In the genomic region with DNA sequence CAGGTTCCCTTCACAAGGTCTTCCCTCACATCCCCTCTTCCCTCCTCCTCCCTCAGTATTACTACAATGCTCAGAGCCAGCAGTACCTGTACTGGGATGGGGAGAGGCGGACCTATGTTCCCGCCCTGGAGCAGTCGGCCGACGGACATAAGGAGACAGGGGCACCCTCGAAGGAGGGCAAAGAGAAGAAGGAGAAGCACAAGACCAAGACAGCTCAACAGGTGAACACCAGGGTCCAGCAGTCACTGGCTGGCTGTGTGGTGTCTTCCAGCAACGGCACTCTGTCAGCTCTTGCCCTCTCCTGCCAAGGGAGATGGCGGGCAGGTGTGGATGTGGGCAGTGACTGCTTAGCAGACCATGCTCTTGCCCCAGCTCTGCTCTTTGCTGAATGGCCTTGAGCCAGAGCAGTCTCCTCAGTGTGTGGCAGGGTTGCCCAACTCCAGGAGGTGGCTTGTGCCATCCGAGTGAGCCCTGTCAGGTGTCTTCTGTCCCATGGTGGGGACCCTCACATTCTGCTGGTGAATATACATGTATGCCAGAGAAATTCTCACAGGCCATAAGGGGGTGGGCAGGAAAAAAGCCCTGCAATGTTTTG, we compare ENCODE assay signal across 18 cellular contexts.
"Had no signal": no experiment of that assay in that cellular context is flagged by ENCODE, and none has a peak within 500 bp of the region (broad histone marks: within the 10 kb centered on the region; RNA-seq: fewer than 3 reads in every experiment).

No MANE protein-coding gene starts in this region.

- H3K27me3 Mint-ChIP-seq: naive thymus-derived CD8-positive, alpha-beta T cell; type B pancreatic cell had no signal

- H3K4me3 ChIP-seq: dorsolateral prefrontal cortex, heart left ventricle, mucosa of descending colon, psoas muscle, thyroid gland had no signal

- H3K4me1 ChIP-seq: psoas muscle had no signal

- ATAC-seq: esophagus mucosa; heart left ventricle; mucosa of descending colon; naive thymus-derived CD8-positive, alpha-beta T cell; psoas muscle; sciatic nerve had no signal

- DNase-seq: caudate nucleus; cortex of kidney; effector CD8-positive, alpha-beta T cell; hypothalamus; mammary epithelial cell; mucosa of descending colon; naive thymus-derived CD8-positive, alpha-beta T cell; occipital lobe; psoas muscle; stimulated activated CD4-positive, alpha-beta T cell treated with anti-CD3 and anti-CD28 coated beads, Interleukin-12 subunit alpha, Interleukin-12 subunit beta, amount 100 ng/mL, for 4 hours; stimulated activated naive CD4-positive, alpha-beta T cell treated with Interleukin-2 at 50 U/mL for 16 hours; thyroid gland had no signal

- H3K27me3 ChIP-seq: thyroid gland had no signal

- H3K27ac ChIP-seq: heart left ventricle, parathyroid adenoma, psoas muscle, thyroid gland had no signal

- H3K4me3 Mint-ChIP-seq: type B pancreatic cell had no signal

- H3K27ac Mint-ChIP-seq: type B pancreatic cell had no signal

- H3K9me3 Mint-ChIP-seq: naive thymus-derived CD8-positive, alpha-beta T cell; type B pancreatic cell had no signal

- H3K9me3 ChIP-seq: heart left ventricle, mucosa of descending colon, psoas muscle, thyroid gland had no signal
